30 cellular contexts compared by ENCODE assay signal in genomic region chr5:129079496-129079895, GRCh38.
"Had no signal": no experiment of that assay in that cellular context is flagged by ENCODE, and none has a peak within 500 bp of the region (broad histone marks: within the 10 kb centered on the region; RNA-seq: fewer than 3 reads in every experiment).

No MANE protein-coding gene starts in this region.

- DNase-seq: activated CD4-positive, alpha-beta T cell treated with anti-CD3 and anti-CD28 coated beads for 48 hours; activated CD4-positive, alpha-beta T cell treated with anti-CD3 and anti-CD28 coated beads, Interleukin-2, amount 50 U/mL, for 48 hours; activated CD8-positive, alpha-beta memory T cell treated with anti-CD3 and anti-CD28 coated beads for 24 hours; activated effector memory CD4-positive, alpha-beta T cell treated with Interleukin-2 at 50 U/mL for 16 hours; activated naive CD4-positive, alpha-beta T cell treated with anti-CD3 and anti-CD28 coated beads for 36 hours; activated naive CD8-positive, alpha-beta T cell treated with anti-CD3 and anti-CD28 coated beads for 36 hours; dorsolateral prefrontal cortex; endodermal cell; kidney glomerular epithelial cell; left lung; lower lobe of right lung; mesendoderm; mucosa of descending colon; posterior cingulate gyrus; sigmoid colon; small intestine; stimulated activated CD4-positive, alpha-beta T cell treated with anti-CD3 and anti-CD28 coated beads, Interleukin-4, amount 100 ng/mL, for 24 hours; substantia nigra; SW 1271; T-helper 9 cell; uterus had no signal

- H3K27me3 Mint-ChIP-seq: type B pancreatic cell had no signal

- H3K4me1 Mint-ChIP-seq: activated naive CD8-positive, alpha-beta T cell treated with anti-CD3 and anti-CD28 coated beads for 36 hours; central memory CD8-positive, alpha-beta T cell; endodermal cell; stimulated activated effector memory CD8-positive, alpha-beta T cell treated with anti-CD3 and anti-CD28 coated beads, Interleukin-12 subunit alpha, Interleukin-12 subunit beta, amount 100 ng/mL, for 72 hours had no signal

- H3K4me1 ChIP-seq: left lung, lower lobe of right lung, uterus had no signal

- H3K27me3 ChIP-seq: sigmoid colon, uterus had no signal

- H3K4me3 ChIP-seq: coronary artery, dorsolateral prefrontal cortex, left lung, lower lobe of right lung, mucosa of descending colon, sigmoid colon, uterus had no signal

- H3K9me3 Mint-ChIP-seq: activated naive CD4-positive, alpha-beta T cell treated with anti-CD3 and anti-CD28 coated beads for 36 hours; activated naive CD8-positive, alpha-beta T cell treated with anti-CD3 and anti-CD28 coated beads for 36 hours; central memory CD8-positive, alpha-beta T cell; endodermal cell; natural killer cell treated with Interleukin-12 subunit alpha and Interleukin-12 subunit beta and Interleukin-15 and Interleukin-18, amount 100 ng/mL, for 72 hours; stimulated activated effector memory CD8-positive, alpha-beta T cell treated with anti-CD3 and anti-CD28 coated beads, Interleukin-12 subunit alpha, Interleukin-12 subunit beta, amount 100 ng/mL, for 72 hours; stimulated activated naive CD8-positive, alpha-beta T cell treated with anti-CD3 and anti-CD28 coated beads, Interleukin-15, Interleukin-2, amounts not matched to agents 100 ng/mL and 50 ng/mL, for 24 hours; T-helper 1 cell treated with Interleukin-12 subunit alpha and Interleukin-12 subunit beta and Interleukin-4 antibody, amounts not matched to agents 30 μg/mL and 1 μg/mL, for 36 hours; type B pancreatic cell had no signal

- H3K4me3 Mint-ChIP-seq: activated naive CD4-positive, alpha-beta T cell treated with anti-CD3 and anti-CD28 coated beads for 36 hours; activated naive CD8-positive, alpha-beta T cell treated with anti-CD3 and anti-CD28 coated beads for 36 hours; central memory CD8-positive, alpha-beta T cell; endodermal cell; natural killer cell treated with Interleukin-12 subunit alpha and Interleukin-12 subunit beta and Interleukin-15 and Interleukin-18, amount 100 ng/mL, for 72 hours; stimulated activated effector memory CD8-positive, alpha-beta T cell treated with anti-CD3 and anti-CD28 coated beads, Interleukin-12 subunit alpha, Interleukin-12 subunit beta, amount 100 ng/mL, for 72 hours; stimulated activated naive CD8-positive, alpha-beta T cell treated with anti-CD3 and anti-CD28 coated beads, Interleukin-15, Interleukin-2, amounts not matched to agents 100 ng/mL and 50 ng/mL, for 24 hours; T-helper 1 cell treated with Interleukin-12 subunit alpha and Interleukin-12 subunit beta and Interleukin-4 antibody, amounts not matched to agents 30 μg/mL and 1 μg/mL, for 36 hours; type B pancreatic cell had no signal

- ATAC-seq: esophagus mucosa; left lung; lower lobe of right lung; mucosa of descending colon; natural killer cell treated with Interleukin-12 subunit alpha and Interleukin-12 subunit beta and Interleukin-15 and Interleukin-18, amount 100 ng/mL, for 72 hours; stimulated activated effector memory CD8-positive, alpha-beta T cell treated with anti-CD3 and anti-CD28 coated beads, Interleukin-12 subunit alpha, Interleukin-12 subunit beta, amount 100 ng/mL, for 72 hours had no signal

- H3K36me3 Mint-ChIP-seq: activated naive CD8-positive, alpha-beta T cell treated with anti-CD3 and anti-CD28 coated beads for 36 hours; natural killer cell treated with Interleukin-12 subunit alpha and Interleukin-12 subunit beta and Interleukin-15 and Interleukin-18, amount 100 ng/mL, for 72 hours; stimulated activated effector memory CD8-positive, alpha-beta T cell treated with anti-CD3 and anti-CD28 coated beads, Interleukin-12 subunit alpha, Interleukin-12 subunit beta, amount 100 ng/mL, for 72 hours; type B pancreatic cell had no signal

- H3K27ac ChIP-seq: coronary artery, left lung, lower lobe of right lung, uterus, VCaP had no signal

- H3K9me3 ChIP-seq: left lung, lower lobe of right lung, mucosa of descending colon, sigmoid colon, uterus had no signal

- H3K27ac Mint-ChIP-seq: activated naive CD4-positive, alpha-beta T cell treated with anti-CD3 and anti-CD28 coated beads for 36 hours; activated naive CD8-positive, alpha-beta T cell treated with anti-CD3 and anti-CD28 coated beads for 36 hours; endodermal cell; natural killer cell treated with Interleukin-12 subunit alpha and Interleukin-12 subunit beta and Interleukin-15 and Interleukin-18, amount 100 ng/mL, for 72 hours; stimulated activated effector memory CD8-positive, alpha-beta T cell treated with anti-CD3 and anti-CD28 coated beads, Interleukin-12 subunit alpha, Interleukin-12 subunit beta, amount 100 ng/mL, for 72 hours; stimulated activated naive CD8-positive, alpha-beta T cell treated with anti-CD3 and anti-CD28 coated beads, Interleukin-15, Interleukin-2, amounts not matched to agents 100 ng/mL and 50 ng/mL, for 24 hours; T-helper 1 cell treated with Interleukin-12 subunit alpha and Interleukin-12 subunit beta and Interleukin-4 antibody, amounts not matched to agents 30 μg/mL and 1 μg/mL, for 36 hours; type B pancreatic cell had no signal
